Comparison of ENCODE assay signal across 7 cellular contexts in the genomic region with DNA sequence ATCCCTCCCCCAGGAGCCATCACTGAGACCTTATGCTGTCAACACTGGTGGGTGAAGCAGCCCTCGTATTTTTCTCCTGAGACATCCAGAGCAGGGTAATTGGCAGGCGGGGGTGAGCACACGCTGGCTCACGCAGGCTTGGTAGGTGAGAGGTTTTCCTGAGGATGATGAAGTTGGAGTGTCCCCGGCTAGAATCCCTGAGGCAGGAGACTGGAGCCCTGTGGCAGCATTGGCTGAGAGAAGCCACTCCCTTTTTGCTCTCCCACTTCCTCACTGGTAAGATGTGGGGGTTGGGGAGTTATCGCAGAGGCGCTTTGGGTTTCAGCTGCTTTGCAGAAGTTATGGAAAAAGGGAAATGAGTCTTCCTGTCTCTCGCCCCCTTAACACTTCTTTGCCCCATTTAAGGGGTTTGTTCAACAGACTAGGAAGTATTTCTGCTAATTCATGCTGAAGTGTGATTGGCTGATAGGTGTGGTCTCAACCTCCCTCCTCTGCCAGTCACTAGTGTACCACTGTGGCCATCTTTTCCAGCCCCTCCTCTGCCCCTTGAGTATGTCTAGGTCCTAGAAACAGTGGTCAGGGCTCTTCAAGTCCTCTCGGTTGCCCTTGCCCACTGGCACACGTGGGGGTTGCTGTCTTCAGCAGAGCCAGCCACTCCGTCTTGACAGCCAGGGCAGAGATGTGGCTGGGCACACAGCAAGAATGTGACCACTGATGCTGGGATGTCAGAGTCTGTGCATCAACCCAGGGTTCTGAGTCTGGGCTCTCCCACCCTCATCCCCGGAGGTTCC. TPM values are rescaled to one million over a fixed set of nuclear protein-coding genes. Genes with fewer than 3 reads are reported as not detected.
DNase-seq lines count a peak whose midpoint lies in the region; ATAC-seq and TF ChIP-seq lines count a peak whose summit lies in the region.

No MANE protein-coding gene starts in this region.

- H3K27ac ChIP-seq in testis, result peak overlapping the region; percentile 14 to 86

- no peak for TF ChIP-seq POLR2A in testis (IDR thresholded peaks at IDR 0.05)

- no peak overlapping the region for H3K4me3 ChIP-seq in testis

- no peaks in the 10 kb centered on the region for H3K9me3 ChIP-seq in testis

- DNase-seq in RPMI8226 (peak; percentile 80), mesothelial cell of epicardium (ENCODE audit: low spot score in 2 of 2, unreplicated experiment in 2 of 2) (no peak), testis (peak; percentile 48), HPDE6-E6E7 (ENCODE audit: extremely low spot score) (no peak)
- DNase-seq in central memory CD8-positive, alpha-beta T cell (ENCODE audit: low spot score in 2 of 2), result no peak

- peaks cover 65% of the 10 kb centered on the region for H3K36me3 Mint-ChIP-seq in central memory CD8-positive, alpha-beta T cell (ENCODE audit: insufficient read depth)
- peaks cover 2% of the 10 kb centered on the region for H3K36me3 Mint-ChIP-seq in mesothelial cell of epicardium

- ATAC-seq in GM18907 (IDR thresholded peaks at IDR 0.05; ENCODE audit: unreplicated experiment) (peak; percentile 41), HG02870 (IDR thresholded peaks at IDR 0.05; ENCODE audit: unreplicated experiment) (peak; percentile 34)
- peak; percentile 3 for ATAC-seq in central memory CD8-positive, alpha-beta T cell (replicated peaks; ENCODE audit: extremely low read depth, poor library complexity, severe bottlenecking)

- no peaks in the 10 kb centered on the region for H3K27me3 ChIP-seq in testis

- TF ChIP-seq CTCF in mesothelial cell of epicardium (IDR thresholded peaks at IDR 0.05; ENCODE audit: unreplicated experiment) (no peak), testis (IDR thresholded peaks at IDR 0.05) (no peak)

- peak overlapping the region; percentile 68 for H3K4me3 Mint-ChIP-seq in central memory CD8-positive, alpha-beta T cell
- peak overlapping the region; percentile 33 for H3K4me3 Mint-ChIP-seq in mesothelial cell of epicardium

- WGBS in testis, 2 donors, result 48 to 51% methylated on average over 11 to 12 of the region's 12 CpGs

- no peaks in the 10 kb centered on the region for H3K36me3 ChIP-seq in testis (ENCODE audit: low read depth, missing control alignments)

- peaks cover 21% of the 10 kb centered on the region for H3K4me1 ChIP-seq in testis

- no peaks in the 10 kb centered on the region for H3K27me3 Mint-ChIP-seq in central memory CD8-positive, alpha-beta T cell
- H3K27me3 Mint-ChIP-seq in mesothelial cell of epicardium (ENCODE audit: low read depth), result no peaks in the 10 kb centered on the region

- no peaks in the 10 kb centered on the region for H3K9me3 Mint-ChIP-seq in central memory CD8-positive, alpha-beta T cell
- H3K9me3 Mint-ChIP-seq in mesothelial cell of epicardium, result no peaks in the 10 kb centered on the region

- H3K4me1 Mint-ChIP-seq in central memory CD8-positive, alpha-beta T cell, result peaks cover 61% of the 10 kb centered on the region
- H3K4me1 Mint-ChIP-seq in mesothelial cell of epicardium, result peaks cover 13% of the 10 kb centered on the region

- peak overlapping the region; percentile 90 for H3K27ac Mint-ChIP-seq in central memory CD8-positive, alpha-beta T cell (ENCODE audit: low read depth)
- peak overlapping the region; percentile 76 for H3K27ac Mint-ChIP-seq in mesothelial cell of epicardium

- intact Hi-C loops in testis (cut with DNase I; ENCODE audit: low total_unique reads), result no loop called here

RNA-seq across cellular contexts. Expression of a gene that starts 5.7 kb away (rescaled TPM):
- total RNA-seq in mesothelial cell of epicardium (30.0 to 35.3 TPM (median 32.5 TPM) in 3 replicates), testis (10 to 100 TPM; 50.5 to 64.9 TPM)
- polyA plus RNA-seq in testis (ENCODE audit: insufficient read depth, low read depth, low replicate concordance), result 64.6 TPM

RNA-seq across cellular contexts. Expression of a gene that starts 28.2 kb away (rescaled TPM):
- 98.2 to 103 TPM (median 99.4 TPM) in 3 replicates for total RNA-seq in mesothelial cell of epicardium
- 10 to 100 TPM; 50.5 to 74.0 TPM for total RNA-seq in testis
- 126 TPM for polyA plus RNA-seq in testis (ENCODE audit: insufficient read depth, low read depth, low replicate concordance)

RNA-seq across cellular contexts. Expression of a gene that starts 28.5 kb away (rescaled TPM):
- 63.1 to 79.2 TPM (median 70.3 TPM) in 3 replicates for total RNA-seq in mesothelial cell of epicardium
- total RNA-seq in testis, result 100 to 1,000 TPM in 1 of 2 donors, 10 to 100 TPM in 1; 91.2 to 123 TPM
- polyA plus RNA-seq in testis (ENCODE audit: insufficient read depth, low read depth, low replicate concordance), result 174 TPM

RNA-seq across cellular contexts. Expression of a gene that starts 54.5 kb away (rescaled TPM):
- 97.1 to 102 TPM (median 99.3 TPM) in 3 replicates for total RNA-seq in mesothelial cell of epicardium
- total RNA-seq in testis, result 100 to 1,000 TPM in 1 of 2 donors, 10 to 100 TPM in 1; 91.8 to 120 TPM
- polyA plus RNA-seq in testis (ENCODE audit: insufficient read depth, low read depth, low replicate concordance), result 117 TPM

RNA-seq across cellular contexts. Expression of a gene that starts 58.4 kb away (rescaled TPM):
- total RNA-seq in mesothelial cell of epicardium (6.7 to 12.3 TPM (median 10.5 TPM) in 3 replicates), testis (10 to 100 TPM; 13.6 to 14.4 TPM)
- polyA plus RNA-seq in testis (ENCODE audit: insufficient read depth, low read depth, low replicate concordance), result 6.1 TPM

Comparison
In these comparisons a context has a peak if more than half of its experiments do, and no peak if none do; other contexts are left out.
1. DNase-seq: peak in RPMI8226 (single experiment) and testis (single experiment); none in central memory CD8-positive, alpha-beta T cell (0 of 2), mesothelial cell of epicardium (0 of 2) and HPDE6-E6E7 (single experiment).
2. Peak in every context shown above with its lines, with median percentiles within 50 percentile points of each other: ATAC-seq.